In the genomic region with DNA sequence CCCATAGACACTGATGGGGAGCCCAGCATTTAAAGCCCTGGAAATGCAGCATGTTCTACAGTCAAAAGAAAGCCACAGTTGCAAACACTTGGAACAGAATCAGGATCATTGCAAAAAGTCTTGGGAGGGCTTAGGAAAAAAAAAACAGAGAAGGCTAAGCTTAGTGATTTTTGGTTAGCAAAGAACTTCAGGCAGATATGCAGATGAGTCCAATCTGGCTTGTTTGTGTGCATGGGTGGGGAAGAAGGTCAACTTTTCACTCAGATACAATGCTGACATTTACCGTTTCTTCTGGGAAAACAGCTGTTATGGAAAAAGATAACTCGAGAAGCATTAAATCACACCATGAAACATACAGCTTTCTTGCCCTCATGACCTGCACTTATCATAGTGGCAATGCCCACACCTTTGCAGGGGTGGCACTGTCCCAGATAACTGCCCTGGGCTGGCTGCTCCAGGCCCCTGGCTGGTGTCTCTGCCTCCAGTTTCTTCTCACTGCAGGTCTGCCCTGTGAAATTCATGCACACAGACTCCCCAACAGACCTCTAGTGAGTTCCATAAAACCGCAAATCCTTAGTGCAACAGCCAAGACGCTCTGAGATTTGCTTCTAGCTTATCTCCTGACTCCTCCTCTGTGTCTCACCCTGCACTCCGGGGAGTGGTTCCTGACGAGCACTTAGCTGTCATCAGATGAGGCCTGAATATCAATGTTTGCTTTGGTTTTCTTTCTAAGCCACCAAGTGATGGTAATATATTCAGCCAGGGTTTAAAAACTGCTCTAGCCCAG, we compare ENCODE assay signal across 22 cellular contexts.
A peak's percentile ranks its signal among the peaks of the same experiment; 100 is the strongest.
DNase-seq lines count a peak whose midpoint lies in the region; ATAC-seq and TF ChIP-seq lines count a peak whose summit lies in the region.
"Had no signal": no experiment of that assay in that cellular context is flagged by ENCODE, and none has a peak within 500 bp of the region (broad histone marks: within the 10 kb centered on the region; RNA-seq: fewer than 3 reads in every experiment).

No MANE protein-coding gene starts in this region.

- no peak overlapping the region for H3K9ac ChIP-seq in neural cell (ENCODE audit: low read length)

- TF ChIP-seq RAD21 in neural cell (conservative IDR thresholded peaks at IDR 0.05), result no peak

- TF ChIP-seq POLR2A in heart left ventricle (IDR thresholded peaks at IDR 0.05), result no peak

- no peaks in the 10 kb centered on the region for H3K9me2 ChIP-seq in neural cell (ENCODE audit: insufficient read depth, low read length)

- no peak for TF ChIP-seq CTCF in heart left ventricle (IDR thresholded peaks at IDR 0.05)
- TF ChIP-seq CTCF in right atrium auricular region (IDR thresholded peaks at IDR 0.05), result no peak
- no peak for TF ChIP-seq CTCF in fibroblast of pulmonary artery (IDR thresholded peaks at IDR 0.05; ENCODE audit: low read length, missing control alignments)
- no peak for TF ChIP-seq CTCF in neural cell (IDR thresholded peaks at IDR 0.05; ENCODE audit: poor library complexity, severe bottlenecking)
- TF ChIP-seq CTCF in dorsolateral prefrontal cortex (IDR thresholded peaks at IDR 0.05 in 54 of 56, conservative IDR thresholded peaks at IDR 0.05 in 2 of 56; ENCODE audit: low read depth in 1 of 56, partially characterized antibody in 56 of 56), result no peak

- no peaks in the 10 kb centered on the region for H3K79me2 ChIP-seq in neural cell (replicated peaks; ENCODE audit: insufficient read depth, low read length)

- H4K20me1 ChIP-seq in neural cell (ENCODE audit: insufficient read depth), result no peaks in the 10 kb centered on the region

- no peak overlapping the region for H3K27ac ChIP-seq in heart left ventricle
- H3K27ac ChIP-seq in right atrium auricular region, result no peak overlapping the region
- H3K27ac ChIP-seq in neural cell (ENCODE audit: low read length), result no peak overlapping the region
- no peak overlapping the region for H3K27ac ChIP-seq in substantia nigra (ENCODE audit: low read depth, low read length, poor library complexity, severe bottlenecking)
- no peak overlapping the region for H3K27ac ChIP-seq in dorsolateral prefrontal cortex
- H3K27ac ChIP-seq: A549, ascending aorta, foreskin keratinocyte had no signal

- TF ChIP-seq EP300 in neural cell (conservative IDR thresholded peaks at IDR 0.05; ENCODE audit: poor library complexity, severe bottlenecking), result no peak

- H3K4me2 ChIP-seq in neural cell (ENCODE audit: low read length), result peak overlapping the region; percentile 14
- H3K4me2 ChIP-seq: A549 had no signal

- WGBS in heart left ventricle, 4 donors, result 45 to 55% (median 53%) methylated on average over 6 of the region's 6 CpGs

- peaks cover 0 to 18% (median 3%) of the 10 kb centered on the region in 12 donors for H3K4me1 ChIP-seq in heart left ventricle
- peaks cover 0 to 18% of the 10 kb centered on the region in 2 donors for H3K4me1 ChIP-seq in right atrium auricular region
- H3K4me1 ChIP-seq: A549, ascending aorta, foreskin keratinocyte had no signal

- H3F3A ChIP-seq in neural cell (ENCODE audit: insufficient read depth, low read length, poor library complexity, severe bottlenecking), result no peaks in the 10 kb centered on the region

- no peaks in the 10 kb centered on the region for H3K9me3 ChIP-seq in heart left ventricle
- no peaks in the 10 kb centered on the region for H3K9me3 ChIP-seq in right atrium auricular region
- no peaks in the 10 kb centered on the region for H3K9me3 ChIP-seq in neural cell (ENCODE audit: low read length)
- H3K9me3 ChIP-seq: A549, ascending aorta had no signal

- H3K4me3 ChIP-seq in heart left ventricle, result no peak overlapping the region
- H3K4me3 ChIP-seq in right atrium auricular region, result no peak overlapping the region
- no peak overlapping the region for H3K4me3 ChIP-seq in fibroblast of pulmonary artery (replicated peaks; ENCODE audit: low read depth, low read length)
- H3K4me3 ChIP-seq in neural cell (ENCODE audit: low read length), result no peak overlapping the region
- no peak overlapping the region for H3K4me3 ChIP-seq in dorsolateral prefrontal cortex
- H3K4me3 ChIP-seq: A549, ascending aorta had no signal

- intact Hi-C loops in heart left ventricle (cut with DNase I) (no loop called here), dorsolateral prefrontal cortex (cut with DNase I) (no loop called here)

- peak in 3 of 4 donors; percentile 47 to 58 (median 53) for ATAC-seq in heart left ventricle
- ATAC-seq: A549, foreskin keratinocyte, WTC11 had no signal

- H2AFZ ChIP-seq in neural cell (ENCODE audit: low read depth, low read length), result no peak overlapping the region

- H3K27me3 ChIP-seq in heart left ventricle (no peaks in the 10 kb centered on the region), right atrium auricular region (no peaks in the 10 kb centered on the region), neural cell (ENCODE audit: insufficient read depth, low read depth, low read length) (no peaks in the 10 kb centered on the region), dorsolateral prefrontal cortex (no peaks in the 10 kb centered on the region)
- H3K27me3 ChIP-seq: ascending aorta, foreskin keratinocyte had no signal

- DNase-seq in heart left ventricle (no peak), right atrium auricular region (ENCODE audit: low spot score) (no peak), fibroblast of pulmonary artery (ENCODE audit: low read depth) (peak; percentile 43), substantia nigra (lab: John Stamatoyannopoulos, UW) (no peak), GM19240 (ENCODE audit: insufficient read length, low spot score) (no peak), SW480 (ENCODE audit: low spot score) (no peak), dorsolateral prefrontal cortex (no peak)
- DNase-seq: CD8-positive, alpha-beta memory T cell; cerebellar nuclear complex; DMS153; foreskin keratinocyte; Kasumi-1; MV-4-11; NCI-H1694; NCI-H2227 treated with DMSO at 0.1 percent for 48 hours; NCI-H748 treated with DMSO at 0.1 percent for 48 hours; nephron progenitor cell; posterior cingulate gyrus had no signal

- no peaks in the 10 kb centered on the region for H3K36me3 ChIP-seq in heart left ventricle
- H3K36me3 ChIP-seq in right atrium auricular region, result no peaks in the 10 kb centered on the region
- no peaks in the 10 kb centered on the region for H3K36me3 ChIP-seq in neural cell (ENCODE audit: insufficient read depth, low read length)
- H3K36me3 ChIP-seq: ascending aorta had no signal

TF ChIP-seq in neural cell, 6 proteins besides CTCF, POLR2A, EP300 and RAD21:
- peak; percentile 19 for TF ChIP-seq POLR2AphosphoS5 (IDR thresholded peaks at IDR 0.05)
- TF ChIP-seq, protein P1, sequence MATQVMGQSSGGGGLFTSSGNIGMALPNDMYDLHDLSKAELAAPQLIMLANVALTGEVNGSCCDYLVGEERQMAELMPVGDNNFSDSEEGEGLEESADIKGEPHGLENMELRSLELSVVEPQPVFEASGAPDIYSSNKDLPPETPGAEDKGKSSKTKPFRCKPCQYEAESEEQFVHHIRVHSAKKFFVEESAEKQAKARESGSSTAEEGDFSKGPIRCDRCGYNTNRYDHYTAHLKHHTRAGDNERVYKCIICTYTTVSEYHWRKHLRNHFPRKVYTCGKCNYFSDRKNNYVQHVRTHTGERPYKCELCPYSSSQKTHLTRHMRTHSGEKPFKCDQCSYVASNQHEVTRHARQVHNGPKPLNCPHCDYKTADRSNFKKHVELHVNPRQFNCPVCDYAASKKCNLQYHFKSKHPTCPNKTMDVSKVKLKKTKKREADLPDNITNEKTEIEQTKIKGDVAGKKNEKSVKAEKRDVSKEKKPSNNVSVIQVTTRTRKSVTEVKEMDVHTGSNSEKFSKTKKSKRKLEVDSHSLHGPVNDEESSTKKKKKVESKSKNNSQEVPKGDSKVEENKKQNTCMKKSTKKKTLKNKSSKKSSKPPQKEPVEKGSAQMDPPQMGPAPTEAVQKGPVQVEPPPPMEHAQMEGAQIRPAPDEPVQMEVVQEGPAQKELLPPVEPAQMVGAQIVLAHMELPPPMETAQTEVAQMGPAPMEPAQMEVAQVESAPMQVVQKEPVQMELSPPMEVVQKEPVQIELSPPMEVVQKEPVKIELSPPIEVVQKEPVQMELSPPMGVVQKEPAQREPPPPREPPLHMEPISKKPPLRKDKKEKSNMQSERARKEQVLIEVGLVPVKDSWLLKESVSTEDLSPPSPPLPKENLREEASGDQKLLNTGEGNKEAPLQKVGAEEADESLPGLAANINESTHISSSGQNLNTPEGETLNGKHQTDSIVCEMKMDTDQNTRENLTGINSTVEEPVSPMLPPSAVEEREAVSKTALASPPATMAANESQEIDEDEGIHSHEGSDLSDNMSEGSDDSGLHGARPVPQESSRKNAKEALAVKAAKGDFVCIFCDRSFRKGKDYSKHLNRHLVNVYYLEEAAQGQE (IDR thresholded peaks at IDR 0.05; ENCODE audit: borderline replicate concordance), result no peak
- no peak for TF ChIP-seq SMC3 (conservative IDR thresholded peaks at IDR 0.05; ENCODE audit: poor library complexity)
TF ChIP-seq in neural cell: peak in this region for 1.
